9 cellular contexts compared by ENCODE assay signal in genomic region chr11:15707971-15708370, GRCh38.
DNase-seq lines count a peak whose midpoint lies in the region; ATAC-seq and TF ChIP-seq lines count a peak whose summit lies in the region.
"Had no signal": no experiment of that assay in that cellular context is flagged by ENCODE, and none has a peak within 500 bp of the region (broad histone marks: within the 10 kb centered on the region; RNA-seq: fewer than 3 reads in every experiment).

No MANE protein-coding gene starts in this region.

- H3K27me3 ChIP-seq in adipocyte (replicated peaks; ENCODE audit: control insufficient read depth, insufficient read depth, low read length) (peaks cover 9% of the 10 kb centered on the region), right cardiac atrium (ENCODE audit: control insufficient read depth, insufficient read depth) (no peaks in the 10 kb centered on the region)
- H3K27me3 ChIP-seq: spleen had no signal

- H3K4me3 ChIP-seq in adipocyte (ENCODE audit: low read length) (no peak overlapping the region), right cardiac atrium (ENCODE audit: low read length) (no peak overlapping the region)
- H3K4me3 ChIP-seq: spleen had no signal

- H3K9me3 ChIP-seq in adipocyte (ENCODE audit: control insufficient read depth, low read length) (peaks cover 13% of the 10 kb centered on the region), right cardiac atrium (ENCODE audit: control insufficient read depth, low read length) (no peaks in the 10 kb centered on the region)
- H3K9me3 ChIP-seq: spleen had no signal

- H3K4me1 ChIP-seq in adipocyte (ENCODE audit: control insufficient read depth, insufficient read depth, low read length) (no peaks in the 10 kb centered on the region), right cardiac atrium (ENCODE audit: control insufficient read depth, insufficient read depth, low read length) (peaks cover 7% of the 10 kb centered on the region)
- H3K4me1 ChIP-seq: spleen had no signal

- no peak overlapping the region for H3K27ac ChIP-seq in right cardiac atrium (ENCODE audit: low read length)
- H3K27ac ChIP-seq: spleen had no signal

- WGBS in right cardiac atrium = 27% methylated on average over 2 of the region's 2 CpGs

- ATAC-seq in right cardiac atrium = peak; percentile 90 to 92

- in situ Hi-C loops in GM13977 (cut with MboI; ENCODE audit: low pct_unique_long_range_greater_than_20kb, low sequenced_read_pairs, unreplicated experiment) = no loop called here

- no peak overlapping the region for H3K9ac ChIP-seq in adipocyte (ENCODE audit: low read length)

- intact Hi-C loops in right cardiac atrium (cut with DNase I) = no loop called here

- no peaks in the 10 kb centered on the region for H3K36me3 ChIP-seq in adipocyte (ENCODE audit: control insufficient read depth, insufficient read depth, low read length, severe bottlenecking)
- H3K36me3 ChIP-seq: spleen had no signal

- DNase-seq in NCI-H82 (lab: John Stamatoyannopoulos, UW) (peak; percentile 2), NCI-H82 treated with DMSO at 0.1 percent for 48 hours (lab: John Stamatoyannopoulos, UW; ENCODE audit: unreplicated experiment) (no peak), adipocyte (ENCODE audit: low read depth) (peak; percentile 95), right cardiac atrium (peak; percentile 64 to 88 (median 85)), ureter (ENCODE audit: low spot score) (peak; percentile 83), NCI-H187 (lab: John Stamatoyannopoulos, UW) (no peak), NCI-H2171 treated with DMSO at 0.1 percent for 48 hours (lab: John Stamatoyannopoulos, UW) (no peak), GM13977 (ENCODE audit: low spot score) (no peak)
- DNase-seq: spleen had no signal

- TF ChIP-seq CTCF in GM13977 (IDR thresholded peaks at IDR 0.05; ENCODE audit: extremely low read depth, insufficient read depth, missing control alignments) = no peak

Comparison
In these comparisons a context has a peak if more than half of its experiments do, and no peak if none do; other contexts are left out.
1. DNase-seq: peak in NCI-H82 (single experiment), adipocyte (single experiment), right cardiac atrium (3 of 3) and ureter (single experiment); none in NCI-H82 treated with DMSO at 0.1 percent for 48 hours (single experiment), NCI-H187 (0 of 2), NCI-H2171 treated with DMSO at 0.1 percent for 48 hours (single experiment) and GM13977 (single experiment).